12 cellular contexts compared by ENCODE assay signal in genomic region chr2:45904931-45905642, GRCh38.
A peak's percentile ranks its signal among the peaks of the same experiment; 100 is the strongest.
DNase-seq lines count a peak whose midpoint lies in the region; ATAC-seq and TF ChIP-seq lines count a peak whose summit lies in the region.
"Had no signal": no experiment of that assay in that cellular context is flagged by ENCODE, and none has a peak within 500 bp of the region (broad histone marks: within the 10 kb centered on the region; RNA-seq: fewer than 3 reads in every experiment).

No MANE protein-coding gene starts in this region.

- DNase-seq in breast epithelium (ENCODE audit: low spot score in 2 of 2) (peak in 1 of 2 donors; percentile 78), mammary epithelial cell (no peak), NCI-H82 treated with DMSO at 0.1 percent for 48 hours (lab: John Stamatoyannopoulos, UW; ENCODE audit: unreplicated experiment) (peak; percentile 46), left lobe of liver (ENCODE audit: low spot score) (no peak), upper lobe of right lung (no peak), mesendoderm (no peak), CD14-positive monocyte (ENCODE audit: low spot score) (no peak)
- DNase-seq: erythroblast, Right ventricle myocardium superior had no signal

- H3K79me2 ChIP-seq in mammary epithelial cell (ENCODE audit: insufficient read depth, low read length) = no peaks in the 10 kb centered on the region
- H3K79me2 ChIP-seq in mesendoderm (ENCODE audit: control insufficient read depth, insufficient read depth, low read length) = no peaks in the 10 kb centered on the region

- 50% methylated on average over 4 of the region's 9 CpGs for WGBS in mammary epithelial cell (ENCODE audit: low coverage, missing lambda C conversion rate)
- WGBS in mesendoderm (ENCODE audit: extremely low coverage, insufficient coverage, low lambda C conversion rate) = no CpG with 5 or more reads among the region's 9 CpGs

- peaks cover 0 to 10% of the 10 kb centered on the region in 2 donors for H3K4me1 ChIP-seq in breast epithelium
- H3K4me1 ChIP-seq in mammary epithelial cell (ENCODE audit: insufficient read depth, low read length) = peaks cover 16% of the 10 kb centered on the region
- H3K4me1 ChIP-seq in upper lobe of right lung = peaks cover 8% of the 10 kb centered on the region
- H3K4me1 ChIP-seq in mesendoderm (ENCODE audit: control insufficient read depth, low read depth, low read length) = peaks cover under 1% of the 10 kb centered on the region

- H3K27ac ChIP-seq in breast epithelium = peak overlapping the region; percentile 78 to 83
- H3K27ac ChIP-seq in mammary epithelial cell (ENCODE audit: insufficient read depth, low read depth, low read length) = no peak overlapping the region
- H3K27ac ChIP-seq in upper lobe of right lung = no peak overlapping the region
- no peak overlapping the region for H3K27ac ChIP-seq in mesendoderm (ENCODE audit: low read depth, low read length)

- H2BK5ac ChIP-seq in mesendoderm (ENCODE audit: low read length) = no peak overlapping the region

- CTCF ChIA-PET in mammary epithelial cell (lab: Charles Lee; ENCODE audit: low non-redundant PET) = no interaction called here

- H3K9ac ChIP-seq in mammary epithelial cell (ENCODE audit: insufficient read depth, low read length) (no peak overlapping the region), mesendoderm (ENCODE audit: low read length) (no peak overlapping the region)

- H2AFZ ChIP-seq in mammary epithelial cell (ENCODE audit: low read depth, low read length) = no peak overlapping the region

- no peak overlapping the region for H2AK5ac ChIP-seq in mesendoderm (ENCODE audit: low read length)

- H3K56ac ChIP-seq in mesendoderm (ENCODE audit: low read length) = no peak overlapping the region

- no peaks in the 10 kb centered on the region for H3K9me3 ChIP-seq in breast epithelium
- no peaks in the 10 kb centered on the region for H3K9me3 ChIP-seq in mammary epithelial cell (replicated peaks; ENCODE audit: insufficient read depth, low read length)
- no peaks in the 10 kb centered on the region for H3K9me3 ChIP-seq in upper lobe of right lung

- H3K9me3 Mint-ChIP-seq in CD14-positive monocyte = no peaks in the 10 kb centered on the region
- H3K9me3 Mint-ChIP-seq: activated naive CD4-positive, alpha-beta T cell treated with anti-CD3 and anti-CD28 coated beads, Interleukin-2, amount 50 U/mL, for 72 hours; CD4-positive, CD25-positive, alpha-beta regulatory T cell had no signal

- no peak overlapping the region for H3K23ac ChIP-seq in mesendoderm (ENCODE audit: low read length)

- no peak overlapping the region for H3K4me2 ChIP-seq in mammary epithelial cell (ENCODE audit: insufficient read depth, low read depth, low read length)
- no peak overlapping the region for H3K4me2 ChIP-seq in mesendoderm (ENCODE audit: low read length)

- peaks cover 4 to 9% of the 10 kb centered on the region in 2 donors for H3K36me3 Mint-ChIP-seq in CD14-positive monocyte
- H3K36me3 Mint-ChIP-seq: activated naive CD4-positive, alpha-beta T cell treated with anti-CD3 and anti-CD28 coated beads, Interleukin-2, amount 50 U/mL, for 72 hours had no signal

- H3K36me3 ChIP-seq in breast epithelium (no peaks in the 10 kb centered on the region), mammary epithelial cell (ENCODE audit: insufficient read depth, low read length) (no peaks in the 10 kb centered on the region), upper lobe of right lung (no peaks in the 10 kb centered on the region), mesendoderm (ENCODE audit: control insufficient read depth, insufficient read depth, low read length) (no peaks in the 10 kb centered on the region)

- ATAC-seq in left lobe of liver (peak; percentile 26), upper lobe of right lung (peak; percentile 12), GM21367 (IDR thresholded peaks at IDR 0.05; ENCODE audit: unreplicated experiment) (no peak)

- no peak overlapping the region for H2BK120ac ChIP-seq in mesendoderm (ENCODE audit: low read depth, low read length)

- H4K8ac ChIP-seq in mesendoderm (ENCODE audit: low read depth, low read length) = no peak overlapping the region

- H3K27me3 Mint-ChIP-seq in CD14-positive monocyte (ENCODE audit: low read depth in 3 of 3) = no peaks in the 10 kb centered on the region
- H3K27me3 Mint-ChIP-seq: CD4-positive, CD25-positive, alpha-beta regulatory T cell had no signal

- no peaks in the 10 kb centered on the region for H3K79me1 ChIP-seq in mesendoderm (ENCODE audit: low read length)

- H3K18ac ChIP-seq in mesendoderm (ENCODE audit: low read length) = no peak overlapping the region

- H4K20me1 ChIP-seq in mammary epithelial cell (ENCODE audit: insufficient read depth, low read length) = no peaks in the 10 kb centered on the region

- H3K4me3 ChIP-seq in breast epithelium (peak overlapping the region in 1 of 3 donors; percentile 39), mammary epithelial cell (replicated peaks in 1 of 3; ENCODE audit: insufficient read depth in 1 of 3, low read depth in 2 of 3, low read length in 3 of 3) (no peak overlapping the region), upper lobe of right lung (no peak overlapping the region), mesendoderm (ENCODE audit: low read length) (no peak overlapping the region)

- H3K27ac Mint-ChIP-seq in CD14-positive monocyte = no peak overlapping the region
- H3K27ac Mint-ChIP-seq: CD4-positive, CD25-positive, alpha-beta regulatory T cell had no signal

- H3K27me3 ChIP-seq in breast epithelium (no peaks in the 10 kb centered on the region), mammary epithelial cell (ENCODE audit: insufficient read depth, low read length) (no peaks in the 10 kb centered on the region), upper lobe of right lung (no peaks in the 10 kb centered on the region), mesendoderm (ENCODE audit: insufficient read depth, low read length, poor library complexity) (no peaks in the 10 kb centered on the region)

- peaks cover 13% of the 10 kb centered on the region for H3K4me1 Mint-ChIP-seq in CD14-positive monocyte

- in situ Hi-C loops in mammary epithelial cell (cut with MboI; ENCODE audit: low sequenced_read_pairs in 2 of 2) = no loop called here

- no TSS peak for BruUV-seq in mammary epithelial cell (replicated peaks; lab: Mats Ljungman, UMichigan)

- H4K5ac ChIP-seq in mesendoderm (ENCODE audit: low read length) = no peak overlapping the region

- intact Hi-C loops in breast epithelium (cut with DNase I; ENCODE audit: low total_unique reads) = no loop called here
- intact Hi-C loops in mammary epithelial cell (cut with micrococcal nuclease) = no loop called here
- intact Hi-C loops in upper lobe of right lung (cut with DNase I) = no loop called here
- intact Hi-C loops in CD14-positive monocyte (cut with micrococcal nuclease) = no loop called here

- no peak overlapping the region for H2BK15ac ChIP-seq in mesendoderm (replicated peaks; ENCODE audit: low read depth)

- no peak overlapping the region for H3K4me3 Mint-ChIP-seq in CD14-positive monocyte
- H3K4me3 Mint-ChIP-seq: CD4-positive, CD25-positive, alpha-beta regulatory T cell had no signal

- no peak overlapping the region for H3K4ac ChIP-seq in mesendoderm (ENCODE audit: low read depth, low read length)

- dilution Hi-C loops in mammary epithelial cell (cut with HindIII; ENCODE audit: low sequenced_read_pairs) = loop anchor here (5.0 kb wide), 1 partner anchor 48 kb away; no protein-coding TSS in a partner anchor

- TF ChIP-seq CTCF in breast epithelium (IDR thresholded peaks at IDR 0.05) = no peak
- TF ChIP-seq CTCF in mammary epithelial cell (conservative IDR thresholded peaks at IDR 0.05 in 1 of 2, IDR thresholded peaks at IDR 0.05 in 1 of 2; ENCODE audit: extremely low read depth in 1 of 2, insufficient read depth in 1 of 2, low read depth in 1 of 2, low read length in 2 of 2) = no peak
- TF ChIP-seq CTCF in upper lobe of right lung (IDR thresholded peaks at IDR 0.05) = no peak
- no peak for TF ChIP-seq CTCF in CD14-positive monocyte (IDR thresholded peaks at IDR 0.05)

- no peak for TF ChIP-seq POLR2A in breast epithelium (IDR thresholded peaks at IDR 0.05)

Comparison
In these comparisons a context has a peak if more than half of its experiments do, and no peak if none do; other contexts are left out.
1. H3K27ac ChIP-seq: peak in breast epithelium (2 of 2); none in mammary epithelial cell (single experiment), upper lobe of right lung (single experiment) and mesendoderm (single experiment).